8 cellular contexts compared by ENCODE assay signal in the genomic region with DNA sequence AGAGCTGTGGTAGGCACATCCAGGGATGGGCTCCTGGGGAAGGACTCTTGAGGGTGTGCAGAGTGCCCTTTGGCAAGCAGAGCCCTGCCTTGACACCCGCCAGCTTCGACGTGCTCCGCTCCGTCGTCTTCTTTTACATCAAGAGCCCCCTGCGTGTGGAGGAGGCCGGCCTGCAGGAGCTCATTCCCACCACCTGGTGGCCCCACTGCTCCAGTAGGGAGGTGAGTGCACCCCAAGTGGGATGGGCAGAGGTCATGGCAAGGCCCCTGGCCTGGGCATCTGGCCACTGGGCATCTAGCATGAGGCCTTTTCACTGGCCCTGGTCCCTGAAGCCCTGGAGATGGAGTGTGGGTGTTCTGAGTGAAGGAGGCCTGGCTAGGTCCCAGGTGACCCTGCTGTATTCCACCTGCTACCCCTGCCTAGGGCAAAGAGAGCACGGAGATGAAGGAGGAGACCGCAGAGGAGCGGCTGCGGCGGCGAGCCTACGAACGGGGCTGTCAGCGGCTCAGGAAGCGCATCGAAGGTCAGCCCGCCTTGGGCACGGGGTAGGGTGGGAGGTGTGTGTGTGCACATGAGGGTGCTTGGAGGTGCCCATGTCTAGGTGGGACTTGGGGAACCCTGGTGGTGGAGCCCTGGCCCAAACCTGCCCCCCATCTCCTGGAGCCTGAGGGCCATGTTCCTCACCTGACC. TPM values are rescaled to one million over a fixed set of nuclear protein-coding genes. Genes with fewer than 3 reads are reported as not detected.
A peak's percentile ranks its signal among the peaks of the same experiment; 100 is the strongest.
DNase-seq lines count a peak whose midpoint lies in the region; ATAC-seq and TF ChIP-seq lines count a peak whose summit lies in the region.
"Had no signal": no experiment of that assay in that cellular context is flagged by ENCODE, and none has a peak within 500 bp of the region (broad histone marks: within the 10 kb centered on the region; RNA-seq: fewer than 3 reads in every experiment).

No MANE protein-coding gene starts in this region.

- no peaks in the 10 kb centered on the region for H3K4me1 ChIP-seq in BE2C
- H3K4me1 ChIP-seq in Loucy (ENCODE audit: insufficient read depth, low read length, poor library complexity, severe bottlenecking): no peaks in the 10 kb centered on the region
- H3K4me1 ChIP-seq in foreskin keratinocyte: no peaks in the 10 kb centered on the region

- H3K27ac ChIP-seq in foreskin keratinocyte: no peak overlapping the region
- H3K27ac ChIP-seq: epithelial cell of prostate had no signal

- no peak overlapping the region for H2AFZ ChIP-seq in Loucy (ENCODE audit: low read length)

- peak; percentile 39 for TF ChIP-seq CTCF in BE2C (IDR thresholded peaks at IDR 0.05; ENCODE audit: low read depth, low read length)
- TF ChIP-seq CTCF in Loucy (conservative IDR thresholded peaks at IDR 0.05; ENCODE audit: low read length): peak; percentile 64
- TF ChIP-seq CTCF in foreskin keratinocyte (conservative IDR thresholded peaks at IDR 0.05): peak; percentile 53

- ATAC-seq in foreskin keratinocyte (no peak), HG03095 (IDR thresholded peaks at IDR 0.05; ENCODE audit: unreplicated experiment) (no peak), GM21360 (IDR thresholded peaks at IDR 0.05; ENCODE audit: unreplicated experiment) (no peak), GM21515 (IDR thresholded peaks at IDR 0.05; ENCODE audit: unreplicated experiment) (no peak)

- H3K9me2 ChIP-seq in Loucy (replicated peaks; ENCODE audit: low read depth, low read length): no peaks in the 10 kb centered on the region

- no peak overlapping the region for H3K4me3 ChIP-seq in BE2C (ENCODE audit: low read depth, low read length)
- no peak overlapping the region for H3K4me3 ChIP-seq in Loucy (ENCODE audit: low read length, poor library complexity, severe bottlenecking)

- no peaks in the 10 kb centered on the region for H4K20me1 ChIP-seq in Loucy (ENCODE audit: insufficient read depth, low read length, poor library complexity, severe bottlenecking)

- H3K4me2 ChIP-seq in Loucy (ENCODE audit: low read depth, low read length, poor library complexity, severe bottlenecking): no peak overlapping the region

- no peaks in the 10 kb centered on the region for H3K9me3 ChIP-seq in BE2C
- no peaks in the 10 kb centered on the region for H3K9me3 ChIP-seq in Loucy (ENCODE audit: insufficient read depth, low read depth, low read length)

- no peak overlapping the region for H3K9ac ChIP-seq in Loucy (ENCODE audit: low read depth, low read length, poor library complexity, severe bottlenecking)

- DNase-seq in BE2C (no peak), foreskin keratinocyte (no peak)
- DNase-seq: activated CD8-positive, alpha-beta memory T cell treated with anti-CD3 and anti-CD28 coated beads for 24 hours had no signal

- H3K79me2 ChIP-seq in Loucy (ENCODE audit: insufficient read depth, low read length): no peaks in the 10 kb centered on the region

- no peaks in the 10 kb centered on the region for H3F3A ChIP-seq in Loucy (ENCODE audit: low read depth)

- H3K27me3 ChIP-seq in BE2C: no peaks in the 10 kb centered on the region
- no peaks in the 10 kb centered on the region for H3K27me3 ChIP-seq in Loucy (ENCODE audit: insufficient read depth, low read length, poor library complexity, severe bottlenecking)
- H3K27me3 ChIP-seq in foreskin keratinocyte: no peaks in the 10 kb centered on the region

- no peaks in the 10 kb centered on the region for H3K36me3 ChIP-seq in BE2C
- H3K36me3 ChIP-seq in Loucy (ENCODE audit: insufficient read depth, low read length): no peaks in the 10 kb centered on the region; the same call in 1 of the 2 replicates

RNA-seq across cellular contexts. Expression of a gene that starts 12.2 kb away (rescaled TPM):
- polyA plus RNA-seq in BE2C (2012; ENCODE audit: insufficient read depth, insufficient read length, low read depth): 35.4 TPM
- total RNA-seq in foreskin keratinocyte: 19.2 and 22.8 TPM in 2 replicates
- 19.0 and 20.8 TPM in 2 replicates for polyA plus RNA-seq in foreskin keratinocyte

RNA-seq across cellular contexts. Expression of a gene that starts 12.3 kb away (rescaled TPM):
- 35.2 TPM for polyA plus RNA-seq in BE2C (2012; ENCODE audit: insufficient read depth, insufficient read length, low read depth)
- 5.6 and 7.5 TPM in 2 replicates for total RNA-seq in foreskin keratinocyte
- 6.0 and 6.1 TPM in 2 replicates for polyA plus RNA-seq in foreskin keratinocyte

RNA-seq across cellular contexts. Expression of a gene that starts 18.0 kb away (rescaled TPM):
- 6.7 TPM for polyA plus RNA-seq in BE2C (2012; ENCODE audit: insufficient read depth, insufficient read length, low read depth)
- total RNA-seq in foreskin keratinocyte: not detected in 2 replicates
- polyA plus RNA-seq in foreskin keratinocyte: 0.32 and 0.34 TPM in 2 replicates

RNA-seq across cellular contexts. Expression of a gene that starts 22.2 kb away (rescaled TPM):
- polyA plus RNA-seq in BE2C (2012; ENCODE audit: insufficient read depth, insufficient read length, low read depth): 18.8 TPM
- 41.4 and 44.5 TPM in 2 replicates for total RNA-seq in foreskin keratinocyte
- polyA plus RNA-seq in foreskin keratinocyte: 54.8 and 57.5 TPM in 2 replicates

RNA-seq across cellular contexts. Expression of a gene that starts 27.4 kb away (rescaled TPM):
- 130 TPM for polyA plus RNA-seq in BE2C (2012; ENCODE audit: insufficient read depth, insufficient read length, low read depth)
- total RNA-seq in foreskin keratinocyte: 158 and 176 TPM in 2 replicates
- polyA plus RNA-seq in foreskin keratinocyte: 130 and 144 TPM in 2 replicates
